13 cellular contexts compared by ENCODE assay signal in genomic region chr1:24900985-24901781, GRCh38. TPM values are rescaled to one million over a fixed set of nuclear protein-coding genes. Genes with fewer than 3 reads are reported as not detected.
DNase-seq lines count a peak whose midpoint lies in the region; ATAC-seq lines count a peak whose summit lies in the region.
"Had no signal": no experiment of that assay in that cellular context is flagged by ENCODE, and none has a peak within 500 bp of the region (broad histone marks: within the 10 kb centered on the region; RNA-seq: fewer than 3 reads in every experiment).

No MANE protein-coding gene starts in this region.

- H3K27me3 Mint-ChIP-seq in activated CD8-positive, alpha-beta T cell treated with anti-CD3 and anti-CD28 coated beads, Interleukin-2, amount 10 ng/mL, durations not matched to agents 7 days and 5 days (ENCODE audit: low read depth), result no peaks in the 10 kb centered on the region
- no peaks in the 10 kb centered on the region for H3K27me3 Mint-ChIP-seq in memory B cell

- DNase-seq in stimulated activated CD4-positive, alpha-beta T cell treated with anti-CD3 and anti-CD28 coated beads, Interleukin-4, amount 100 ng/mL, for 24 hours, result peak; percentile 3
- DNase-seq in stimulated activated CD4-positive, alpha-beta T cell treated with anti-CD3 and anti-CD28 coated beads, Interleukin-2, amount 100 ng/mL, for 48 hours, result no peak
- DNase-seq in activated CD8-positive, alpha-beta T cell treated with anti-CD3 and anti-CD28 coated beads, Interleukin-2, amount 10 ng/mL, durations not matched to agents 7 days and 5 days, result peak; percentile 24
- DNase-seq in memory B cell (ENCODE audit: low spot score in 2 of 2), result no peak
- DNase-seq: AML-193, NCI-H187 treated with DMSO at 0.1 percent for 48 hours had no signal

- CTCF ChIA-PET in activated CD8-positive, alpha-beta T cell treated with anti-CD3 and anti-CD28 coated beads, Interleukin-2, amount 10 ng/mL, durations not matched to agents 7 days and 5 days (lab: Charles Lee), result no interaction called here

- ATAC-seq in activated CD8-positive, alpha-beta T cell treated with anti-CD3 and anti-CD28 coated beads, Interleukin-2, amount 10 ng/mL, durations not matched to agents 7 days and 5 days, result no peak
- ATAC-seq in memory B cell (ENCODE audit: low read depth), result peak; percentile 30
- no peak for ATAC-seq in GM18858 (IDR thresholded peaks at IDR 0.05; ENCODE audit: unreplicated experiment)
- no peak for ATAC-seq in GM18873 (IDR thresholded peaks at IDR 0.05; ENCODE audit: low FRiP score, unreplicated experiment)
- no peak for ATAC-seq in HG03432 (IDR thresholded peaks at IDR 0.05; ENCODE audit: unreplicated experiment)
- no peak for ATAC-seq in HG03139 (IDR thresholded peaks at IDR 0.05; ENCODE audit: unreplicated experiment)
- ATAC-seq: heart left ventricle, left lung had no signal

- POLR2A ChIA-PET in activated CD8-positive, alpha-beta T cell treated with anti-CD3 and anti-CD28 coated beads, Interleukin-2, amount 10 ng/mL, durations not matched to agents 7 days and 5 days (lab: Charles Lee), result interaction anchor here (0.5 to 1.2 kb wide), 3 partner anchors 8 to 919 kb away, joined by 3 read pairs; partner anchors contain the start of gene MTFR1L

- H3K4me1 Mint-ChIP-seq in activated CD8-positive, alpha-beta T cell treated with anti-CD3 and anti-CD28 coated beads, Interleukin-2, amount 10 ng/mL, durations not matched to agents 7 days and 5 days (ENCODE audit: low read depth), result peaks cover 22% of the 10 kb centered on the region
- peaks cover 28% of the 10 kb centered on the region for H3K4me1 Mint-ChIP-seq in memory B cell
- H3K4me1 Mint-ChIP-seq: neural crest cell had no signal

- H3K9me3 Mint-ChIP-seq in activated CD8-positive, alpha-beta T cell treated with anti-CD3 and anti-CD28 coated beads, Interleukin-2, amount 10 ng/mL, durations not matched to agents 7 days and 5 days (ENCODE audit: insufficient read depth), result no peaks in the 10 kb centered on the region
- no peaks in the 10 kb centered on the region for H3K9me3 Mint-ChIP-seq in memory B cell
- H3K9me3 Mint-ChIP-seq: neural crest cell had no signal

- no peak overlapping the region for H3K4me3 Mint-ChIP-seq in activated CD8-positive, alpha-beta T cell treated with anti-CD3 and anti-CD28 coated beads, Interleukin-2, amount 10 ng/mL, durations not matched to agents 7 days and 5 days
- no peak overlapping the region for H3K4me3 Mint-ChIP-seq in memory B cell
- H3K4me3 Mint-ChIP-seq: neural crest cell had no signal

- H3K27ac Mint-ChIP-seq in activated CD8-positive, alpha-beta T cell treated with anti-CD3 and anti-CD28 coated beads, Interleukin-2, amount 10 ng/mL, durations not matched to agents 7 days and 5 days, result no peak overlapping the region
- H3K27ac Mint-ChIP-seq in memory B cell, result peak overlapping the region; percentile 60

- H3K36me3 Mint-ChIP-seq in activated CD8-positive, alpha-beta T cell treated with anti-CD3 and anti-CD28 coated beads, Interleukin-2, amount 10 ng/mL, durations not matched to agents 7 days and 5 days (ENCODE audit: low read depth), result peaks cover 65% of the 10 kb centered on the region
- peaks cover 13% of the 10 kb centered on the region for H3K36me3 Mint-ChIP-seq in memory B cell

RNA-seq across cellular contexts. Expression of gene RUNX3, which starts 28.9 kb away (rescaled TPM):
- total RNA-seq in activated CD8-positive, alpha-beta T cell treated with anti-CD3 and anti-CD28 coated beads, Interleukin-2, amount 10 ng/mL, durations not matched to agents 7 days and 5 days, result 100 to 1,000 TPM; 144 to 147 TPM

Comparison
In these comparisons a context has a peak if more than half of its experiments do, and no peak if none do; other contexts are left out.
1. DNase-seq: peak in stimulated activated CD4-positive, alpha-beta T cell treated with anti-CD3 and anti-CD28 coated beads, Interleukin-4, amount 100 ng/mL, for 24 hours (single experiment) and activated CD8-positive, alpha-beta T cell treated with anti-CD3 and anti-CD28 coated beads, Interleukin-2, amount 10 ng/mL, durations not matched to agents 7 days and 5 days (single experiment); none in stimulated activated CD4-positive, alpha-beta T cell treated with anti-CD3 and anti-CD28 coated beads, Interleukin-2, amount 100 ng/mL, for 48 hours (0 of 2) and memory B cell (0 of 2).